1 cellular context compared by ENCODE assay signal in the genomic region with DNA sequence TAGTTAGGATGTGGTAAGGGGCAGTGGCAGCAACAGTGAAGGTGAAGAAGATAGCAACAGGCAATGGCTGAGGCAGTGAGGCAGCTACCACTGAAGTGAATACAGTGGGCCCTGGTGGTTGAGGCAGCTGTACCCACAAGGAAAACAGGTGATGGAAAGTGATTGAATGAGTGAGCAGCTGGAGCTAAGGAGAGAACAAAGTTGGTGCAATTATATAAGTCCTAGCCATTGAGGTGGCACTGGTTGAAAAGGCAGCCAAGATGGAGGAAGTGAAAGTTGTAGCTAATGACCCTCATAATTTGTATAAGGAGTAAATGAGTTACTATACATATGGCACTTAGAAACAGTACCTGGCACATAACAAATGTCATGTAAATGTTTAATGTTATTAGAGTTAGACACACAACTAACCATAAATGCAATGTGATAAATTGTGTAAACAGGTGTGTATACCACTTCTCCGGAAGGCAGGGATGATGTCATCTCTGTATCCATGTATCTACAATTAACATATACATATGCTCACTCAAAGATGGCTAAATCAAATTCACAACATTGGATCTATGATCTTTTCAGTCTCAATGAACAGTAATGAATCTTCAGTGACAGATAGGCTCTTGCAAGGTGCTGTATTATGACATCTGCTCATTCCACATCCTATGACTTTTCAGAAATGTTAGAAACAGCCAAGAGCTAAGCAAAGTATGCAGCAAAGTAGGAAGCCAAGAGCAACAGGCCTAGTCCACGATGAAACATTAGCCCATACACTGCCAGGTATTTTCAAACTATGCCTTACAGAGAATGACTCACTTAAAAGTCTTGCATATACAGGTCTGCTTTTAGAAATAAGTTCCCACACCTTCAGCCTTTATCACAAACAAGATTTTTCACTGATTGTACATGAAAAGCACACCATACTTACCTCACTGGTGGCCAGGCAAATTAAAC.
A peak's percentile ranks its signal among the peaks of the same experiment; 100 is the strongest.
TF ChIP-seq lines count a peak whose summit lies in the region.

No MANE protein-coding gene starts in this region.

TF ChIP-seq in GM12878, 131 proteins besides CTCF, POLR2A, EP300 and RAD21 (continued from another document):
- no peak for TF ChIP-seq BRCA1 (IDR thresholded peaks at IDR 0.05; ENCODE audit: low read depth, low read length)
- peak; percentile 50; the same call in 1 of the 2 replicates for TF ChIP-seq ZNF217 (IDR thresholded peaks at IDR 0.05)
- 0 out of 2 replicates have a peak, but pooled peaks have one; percentile 23 for TF ChIP-seq TBL1XR1 (IDR thresholded peaks at IDR 0.05; ENCODE audit: low read depth, low read length)
- peak; percentile 42 for TF ChIP-seq MEF2B (IDR thresholded peaks at IDR 0.05; ENCODE audit: partially characterized antibody, poor library complexity, severe bottlenecking)
- TF ChIP-seq HDAC6 (IDR thresholded peaks at IDR 0.05; ENCODE audit: unreplicated experiment), result no peak
- TF ChIP-seq CREB1 (IDR thresholded peaks at IDR 0.05; ENCODE audit: low read depth), result no peak
- no peak for TF ChIP-seq HCFC1 (IDR thresholded peaks at IDR 0.05; ENCODE audit: low read length)
- TF ChIP-seq, protein P1, sequence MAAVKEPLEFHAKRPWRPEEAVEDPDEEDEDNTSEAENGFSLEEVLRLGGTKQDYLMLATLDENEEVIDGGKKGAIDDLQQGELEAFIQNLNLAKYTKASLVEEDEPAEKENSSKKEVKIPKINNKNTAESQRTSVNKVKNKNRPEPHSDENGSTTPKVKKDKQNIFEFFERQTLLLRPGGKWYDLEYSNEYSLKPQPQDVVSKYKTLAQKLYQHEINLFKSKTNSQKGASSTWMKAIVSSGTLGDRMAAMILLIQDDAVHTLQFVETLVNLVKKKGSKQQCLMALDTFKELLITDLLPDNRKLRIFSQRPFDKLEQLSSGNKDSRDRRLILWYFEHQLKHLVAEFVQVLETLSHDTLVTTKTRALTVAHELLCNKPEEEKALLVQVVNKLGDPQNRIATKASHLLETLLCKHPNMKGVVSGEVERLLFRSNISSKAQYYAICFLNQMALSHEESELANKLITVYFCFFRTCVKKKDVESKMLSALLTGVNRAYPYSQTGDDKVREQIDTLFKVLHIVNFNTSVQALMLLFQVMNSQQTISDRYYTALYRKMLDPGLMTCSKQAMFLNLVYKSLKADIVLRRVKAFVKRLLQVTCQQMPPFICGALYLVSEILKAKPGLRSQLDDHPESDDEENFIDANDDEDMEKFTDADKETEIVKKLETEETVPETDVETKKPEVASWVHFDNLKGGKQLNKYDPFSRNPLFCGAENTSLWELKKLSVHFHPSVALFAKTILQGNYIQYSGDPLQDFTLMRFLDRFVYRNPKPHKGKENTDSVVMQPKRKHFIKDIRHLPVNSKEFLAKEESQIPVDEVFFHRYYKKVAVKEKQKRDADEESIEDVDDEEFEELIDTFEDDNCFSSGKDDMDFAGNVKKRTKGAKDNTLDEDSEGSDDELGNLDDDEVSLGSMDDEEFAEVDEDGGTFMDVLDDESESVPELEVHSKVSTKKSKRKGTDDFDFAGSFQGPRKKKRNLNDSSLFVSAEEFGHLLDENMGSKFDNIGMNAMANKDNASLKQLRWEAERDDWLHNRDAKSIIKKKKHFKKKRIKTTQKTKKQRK (IDR thresholded peaks at IDR 0.05; ENCODE audit: low read depth, low read length), result no peak
- TF ChIP-seq CBX5 (IDR thresholded peaks at IDR 0.05; ENCODE audit: low read depth), result no peak
- no peak; the same call in 2 of the 3 replicates for TF ChIP-seq POU2F2 (IDR thresholded peaks at IDR 0.05; ENCODE audit: borderline replicate concordance, low read depth, low read length)
- TF ChIP-seq NFXL1 (IDR thresholded peaks at IDR 0.05; ENCODE audit: borderline replicate concordance), result no peak
- TF ChIP-seq IKZF2 (IDR thresholded peaks at IDR 0.05), result peak; percentile 95 to 96
- TF ChIP-seq HDAC2 (IDR thresholded peaks at IDR 0.05), result no peak
- no peak for TF ChIP-seq TARDBP (IDR thresholded peaks at IDR 0.05; ENCODE audit: borderline replicate concordance)
- TF ChIP-seq YY1 (IDR thresholded peaks at IDR 0.05; ENCODE audit: low read depth, low read length), result no peak
- no peak for TF ChIP-seq SUZ12 (IDR thresholded peaks at IDR 0.05; ENCODE audit: unreplicated experiment)
- peak; percentile 92 for TF ChIP-seq SPI1 (IDR thresholded peaks at IDR 0.05; ENCODE audit: borderline replicate concordance, insufficient read depth, low read depth, low read length)
- TF ChIP-seq GABPA (IDR thresholded peaks at IDR 0.05; ENCODE audit: low read depth), result no peak
- peak; percentile 23; the same call in 1 of the 2 replicates for TF ChIP-seq TCF3 (IDR thresholded peaks at IDR 0.05; ENCODE audit: borderline replicate concordance, insufficient read depth, low read depth, low read length)
- TF ChIP-seq STAT1 (conservative IDR thresholded peaks at IDR 0.05), result no peak
- TF ChIP-seq POLR2AphosphoS5 (IDR thresholded peaks at IDR 0.05; ENCODE audit: low read length), result no peak
- TF ChIP-seq, protein P2, sequence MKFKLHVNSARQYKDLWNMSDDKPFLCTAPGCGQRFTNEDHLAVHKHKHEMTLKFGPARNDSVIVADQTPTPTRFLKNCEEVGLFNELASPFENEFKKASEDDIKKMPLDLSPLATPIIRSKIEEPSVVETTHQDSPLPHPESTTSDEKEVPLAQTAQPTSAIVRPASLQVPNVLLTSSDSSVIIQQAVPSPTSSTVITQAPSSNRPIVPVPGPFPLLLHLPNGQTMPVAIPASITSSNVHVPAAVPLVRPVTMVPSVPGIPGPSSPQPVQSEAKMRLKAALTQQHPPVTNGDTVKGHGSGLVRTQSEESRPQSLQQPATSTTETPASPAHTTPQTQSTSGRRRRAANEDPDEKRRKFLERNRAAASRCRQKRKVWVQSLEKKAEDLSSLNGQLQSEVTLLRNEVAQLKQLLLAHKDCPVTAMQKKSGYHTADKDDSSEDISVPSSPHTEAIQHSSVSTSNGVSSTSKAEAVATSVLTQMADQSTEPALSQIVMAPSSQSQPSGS (IDR thresholded peaks at IDR 0.05; ENCODE audit: low read length), result no peak
- peak; percentile 92 for TF ChIP-seq ATF7 (IDR thresholded peaks at IDR 0.05; ENCODE audit: low read depth)
- no peak for TF ChIP-seq MEF2A (IDR thresholded peaks at IDR 0.05; ENCODE audit: insufficient read depth, low read depth, low read length)
- TF ChIP-seq TAF1 (IDR thresholded peaks at IDR 0.05; ENCODE audit: borderline replicate concordance, low read depth, low read length), result no peak
- peak; percentile 78 for TF ChIP-seq BCL11A (IDR thresholded peaks at IDR 0.05; ENCODE audit: low read depth, low read length)
- no peak for TF ChIP-seq ZNF207 (IDR thresholded peaks at IDR 0.05; ENCODE audit: borderline replicate concordance)
- no peak for TF ChIP-seq FOXK2 (IDR thresholded peaks at IDR 0.05)
- no peak for TF ChIP-seq JUNB (IDR thresholded peaks at IDR 0.05)
- no peak for TF ChIP-seq RELA (IDR thresholded peaks at IDR 0.05; ENCODE audit: borderline replicate concordance, partially characterized antibody)
- TF ChIP-seq ZNF384 (IDR thresholded peaks at IDR 0.05; ENCODE audit: borderline replicate concordance, low read depth, low read length), result no peak; the same call in 1 of the 2 replicates
- no peak for TF ChIP-seq ESRRA (IDR thresholded peaks at IDR 0.05; ENCODE audit: low read length)
- no peak for TF ChIP-seq RAD51 (IDR thresholded peaks at IDR 0.05)
- no peak for TF ChIP-seq SIX5 (IDR thresholded peaks at IDR 0.05; ENCODE audit: low read depth, low read length, severe bottlenecking)
- TF ChIP-seq STAT3 (IDR thresholded peaks at IDR 0.05; ENCODE audit: low read depth, low read length), result 0 out of 2 replicates have a peak, but pooled peaks have one; percentile 60
- TF ChIP-seq, protein P3, sequence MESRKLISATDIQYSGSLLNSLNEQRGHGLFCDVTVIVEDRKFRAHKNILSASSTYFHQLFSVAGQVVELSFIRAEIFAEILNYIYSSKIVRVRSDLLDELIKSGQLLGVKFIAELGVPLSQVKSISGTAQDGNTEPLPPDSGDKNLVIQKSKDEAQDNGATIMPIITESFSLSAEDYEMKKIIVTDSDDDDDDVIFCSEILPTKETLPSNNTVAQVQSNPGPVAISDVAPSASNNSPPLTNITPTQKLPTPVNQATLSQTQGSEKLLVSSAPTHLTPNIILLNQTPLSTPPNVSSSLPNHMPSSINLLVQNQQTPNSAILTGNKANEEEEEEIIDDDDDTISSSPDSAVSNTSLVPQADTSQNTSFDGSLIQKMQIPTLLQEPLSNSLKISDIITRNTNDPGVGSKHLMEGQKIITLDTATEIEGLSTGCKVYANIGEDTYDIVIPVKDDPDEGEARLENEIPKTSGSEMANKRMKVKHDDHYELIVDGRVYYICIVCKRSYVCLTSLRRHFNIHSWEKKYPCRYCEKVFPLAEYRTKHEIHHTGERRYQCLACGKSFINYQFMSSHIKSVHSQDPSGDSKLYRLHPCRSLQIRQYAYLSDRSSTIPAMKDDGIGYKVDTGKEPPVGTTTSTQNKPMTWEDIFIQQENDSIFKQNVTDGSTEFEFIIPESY (IDR thresholded peaks at IDR 0.05), result no peak
- TF ChIP-seq, protein P4, sequence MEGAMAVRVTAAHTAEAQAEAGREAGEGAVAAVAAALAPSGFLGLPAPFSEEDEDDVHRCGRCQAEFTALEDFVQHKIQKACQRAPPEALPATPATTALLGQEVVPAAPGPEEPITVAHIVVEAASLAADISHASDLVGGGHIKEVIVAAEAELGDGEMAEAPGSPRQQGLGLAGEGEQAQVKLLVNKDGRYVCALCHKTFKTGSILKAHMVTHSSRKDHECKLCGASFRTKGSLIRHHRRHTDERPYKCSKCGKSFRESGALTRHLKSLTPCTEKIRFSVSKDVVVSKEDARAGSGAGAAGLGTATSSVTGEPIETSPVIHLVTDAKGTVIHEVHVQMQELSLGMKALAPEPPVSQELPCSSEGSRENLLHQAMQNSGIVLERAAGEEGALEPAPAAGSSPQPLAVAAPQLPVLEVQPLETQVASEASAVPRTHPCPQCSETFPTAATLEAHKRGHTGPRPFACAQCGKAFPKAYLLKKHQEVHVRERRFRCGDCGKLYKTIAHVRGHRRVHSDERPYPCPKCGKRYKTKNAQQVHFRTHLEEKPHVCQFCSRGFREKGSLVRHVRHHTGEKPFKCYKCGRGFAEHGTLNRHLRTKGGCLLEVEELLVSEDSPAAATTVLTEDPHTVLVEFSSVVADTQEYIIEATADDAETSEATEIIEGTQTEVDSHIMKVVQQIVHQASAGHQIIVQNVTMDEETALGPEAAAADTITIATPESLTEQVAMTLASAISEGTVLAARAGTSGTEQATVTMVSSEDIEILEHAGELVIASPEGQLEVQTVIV (IDR thresholded peaks at IDR 0.05; ENCODE audit: borderline replicate concordance, partially characterized antibody), result no peak
- TF ChIP-seq KAT2A (conservative IDR thresholded peaks at IDR 0.05; ENCODE audit: control insufficient read depth, low read depth, low read length), result no peak
